Comparison of ENCODE assay signal across 8 cellular contexts in the genomic region with DNA sequence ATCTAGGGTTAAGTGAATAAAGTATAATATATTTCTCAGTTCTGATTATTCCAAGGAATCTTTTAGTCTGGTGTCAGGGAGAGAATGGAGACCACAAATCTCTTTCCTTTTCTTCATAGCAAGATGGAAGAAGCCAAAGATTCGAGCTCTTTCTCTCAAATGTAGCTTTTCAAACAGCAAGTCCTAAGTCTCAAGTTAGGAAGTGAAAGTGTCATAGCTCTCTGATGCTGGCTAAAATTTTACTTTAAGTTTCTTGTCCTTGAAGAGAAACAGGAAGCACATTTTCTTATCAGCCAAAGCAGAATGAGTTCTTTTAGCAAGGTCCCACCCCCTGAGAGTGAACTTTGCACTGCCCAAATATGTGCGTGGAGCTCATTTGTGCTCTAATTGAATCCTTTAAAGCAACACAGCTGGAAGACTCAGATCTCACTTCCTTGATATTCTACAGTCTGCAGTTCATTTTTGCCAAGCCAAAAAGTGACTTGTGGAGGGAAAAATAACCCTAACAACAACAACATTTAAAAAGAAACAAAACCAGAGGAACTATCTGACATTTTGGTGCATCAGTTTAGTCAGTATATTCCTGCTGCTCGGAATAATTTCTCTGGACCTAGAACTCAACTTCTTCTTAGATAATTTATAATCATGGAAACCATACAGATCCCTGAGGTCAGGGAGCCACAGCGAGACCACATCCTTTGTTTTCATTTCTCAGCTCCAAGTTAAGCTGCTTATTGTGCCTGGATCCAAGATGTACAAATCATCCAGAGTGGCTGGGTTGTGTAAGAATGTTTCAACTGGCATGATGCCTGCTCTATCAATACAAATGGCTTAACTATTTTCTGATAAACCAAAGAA.
DNase-seq lines count a peak whose midpoint lies in the region; ATAC-seq, FAIRE-seq and TF ChIP-seq lines count a peak whose summit lies in the region.

No MANE protein-coding gene starts in this region.

- H4K20me1 ChIP-seq in DOHH2 (ENCODE audit: control insufficient read depth, insufficient read depth, low read depth, low read length) = no peaks in the 10 kb centered on the region

- H3K36me3 ChIP-seq in DOHH2 (ENCODE audit: control insufficient read depth, low read length) (no peaks in the 10 kb centered on the region), left ventricle myocardium inferior (no peaks in the 10 kb centered on the region), small intestine (ENCODE audit: control insufficient read depth in 2 of 2, insufficient read depth in 2 of 2, low read length in 2 of 2) (no peaks in the 10 kb centered on the region)

- no peak for TF ChIP-seq CTCF in DOHH2 (IDR thresholded peaks at IDR 0.05; ENCODE audit: low read depth, low read length, poor library complexity, severe bottlenecking)
- TF ChIP-seq CTCF in left ventricle myocardium inferior (IDR thresholded peaks at IDR 0.05; ENCODE audit: borderline replicate concordance) = no peak

- H3K27ac ChIP-seq in DOHH2 (ENCODE audit: low read depth, low read length) (peak overlapping the region; percentile 56), left ventricle myocardium inferior (replicated peaks) (peak overlapping the region; percentile 89), small intestine (ENCODE audit: low read depth in 1 of 2, low read length in 1 of 2) (peak overlapping the region in 1 of 2 donors; percentile 69)

- peak overlapping the region; percentile 48 for H3K4me3 ChIP-seq in DOHH2 (ENCODE audit: low read length)
- peak overlapping the region; percentile 46 for H3K4me3 ChIP-seq in left ventricle myocardium inferior
- no peak overlapping the region for H3K4me3 ChIP-seq in small intestine (ENCODE audit: low read depth in 1 of 2, low read length in 2 of 2)

- CTCF ChIA-PET in activated CD8-positive, alpha-beta T cell treated with anti-CD3 and anti-CD28 coated beads, Interleukin-2, amount 10 ng/mL, durations not matched to agents 7 days and 5 days (lab: Charles Lee) = interaction anchor here (1.0 to 1.2 kb wide), 6 partner anchors 12 to 72 kb away, joined by 3 to 5 read pairs (median 4); no protein-coding TSS in a partner anchor

- no peak overlapping the region for H3K27ac Mint-ChIP-seq in activated CD8-positive, alpha-beta T cell treated with anti-CD3 and anti-CD28 coated beads, Interleukin-2, amount 10 ng/mL, durations not matched to agents 7 days and 5 days

- H3K27me3 ChIP-seq in DOHH2 (ENCODE audit: control insufficient read depth, low read length) (no peaks in the 10 kb centered on the region), left ventricle myocardium inferior (ENCODE audit: low read depth) (no peaks in the 10 kb centered on the region), small intestine (ENCODE audit: control insufficient read depth in 2 of 2, insufficient read depth in 2 of 2, low read length in 2 of 2) (no peaks in the 10 kb centered on the region)

- H3K79me2 ChIP-seq in DOHH2 (ENCODE audit: control insufficient read depth, low read length) = no peaks in the 10 kb centered on the region

- POLR2A ChIA-PET in activated CD8-positive, alpha-beta T cell treated with anti-CD3 and anti-CD28 coated beads, Interleukin-2, amount 10 ng/mL, durations not matched to agents 7 days and 5 days (lab: Charles Lee) = interaction anchor here (0.7 kb wide), 1 partner anchor 31 kb away, joined by 3 read pairs; no protein-coding TSS in a partner anchor

- no peaks in the 10 kb centered on the region for H3K9me2 ChIP-seq in DOHH2 (replicated peaks; ENCODE audit: control insufficient read depth, low read length)

- H3K9me3 Mint-ChIP-seq in activated CD8-positive, alpha-beta T cell treated with anti-CD3 and anti-CD28 coated beads, Interleukin-2, amount 10 ng/mL, durations not matched to agents 7 days and 5 days (ENCODE audit: insufficient read depth) = no peaks in the 10 kb centered on the region

- ATAC-seq in GM21381 (IDR thresholded peaks at IDR 0.05; ENCODE audit: unreplicated experiment) = peak; percentile 100
- ATAC-seq in HG03571 (IDR thresholded peaks at IDR 0.05; ENCODE audit: unreplicated experiment) = peak; percentile 99
- no peak for ATAC-seq in activated CD8-positive, alpha-beta T cell treated with anti-CD3 and anti-CD28 coated beads, Interleukin-2, amount 10 ng/mL, durations not matched to agents 7 days and 5 days

- FAIRE-seq in small intestine (lab: Jason Lieb, UNC) = no peak

- peaks cover 16% of the 10 kb centered on the region for H3K4me1 ChIP-seq in DOHH2 (ENCODE audit: control insufficient read depth, low read length)
- H3K4me1 ChIP-seq in left ventricle myocardium inferior = peaks cover 32% of the 10 kb centered on the region
- H3K4me1 ChIP-seq in small intestine (ENCODE audit: control insufficient read depth in 2 of 2, insufficient read depth in 1 of 2, low read depth in 1 of 2, low read length in 1 of 2) = peaks cover 0 to 11% of the 10 kb centered on the region in 2 donors

- no peaks in the 10 kb centered on the region for H3K36me3 Mint-ChIP-seq in activated CD8-positive, alpha-beta T cell treated with anti-CD3 and anti-CD28 coated beads, Interleukin-2, amount 10 ng/mL, durations not matched to agents 7 days and 5 days (ENCODE audit: low read depth)

- H3K27me3 Mint-ChIP-seq in activated CD8-positive, alpha-beta T cell treated with anti-CD3 and anti-CD28 coated beads, Interleukin-2, amount 10 ng/mL, durations not matched to agents 7 days and 5 days (ENCODE audit: low read depth) = peaks cover 4% of the 10 kb centered on the region

- no peaks in the 10 kb centered on the region for H3F3A ChIP-seq in DOHH2 (ENCODE audit: control insufficient read depth, insufficient read depth)

- WGBS in small intestine, 3 donors = 5 to 14% (median 11%) methylated on average over 4 of the region's 4 CpGs

- H3K9me3 ChIP-seq in DOHH2 (ENCODE audit: control insufficient read depth, insufficient read depth, low read length) (no peaks in the 10 kb centered on the region), left ventricle myocardium inferior (replicated peaks) (no peaks in the 10 kb centered on the region), small intestine (ENCODE audit: control insufficient read depth, low read depth) (no peaks in the 10 kb centered on the region)

- no peak for DNase-seq in activated CD8-positive, alpha-beta T cell treated with anti-CD3 and anti-CD28 coated beads, Interleukin-2, amount 10 ng/mL, durations not matched to agents 7 days and 5 days
- DNase-seq in left ventricle myocardium inferior = no peak
- DNase-seq in small intestine = peak; percentile 79
- DNase-seq in NCI-H2171 (lab: John Stamatoyannopoulos, UW) = no peak
- DNase-seq in stimulated activated CD4-positive, alpha-beta T cell treated with anti-CD3 and anti-CD28 coated beads, Interleukin-1b, Interleukin-23, amount 100 ng/mL, for 48 hours = no peak

- H3K4me3 Mint-ChIP-seq in activated CD8-positive, alpha-beta T cell treated with anti-CD3 and anti-CD28 coated beads, Interleukin-2, amount 10 ng/mL, durations not matched to agents 7 days and 5 days = peak overlapping the region; percentile 5

- peak overlapping the region; percentile 69 for H3K4me2 ChIP-seq in DOHH2 (ENCODE audit: low read length)

- intact Hi-C loops in left ventricle myocardium inferior (cut with micrococcal nuclease) = no loop called here

- peaks cover 12% of the 10 kb centered on the region for H3K4me1 Mint-ChIP-seq in activated CD8-positive, alpha-beta T cell treated with anti-CD3 and anti-CD28 coated beads, Interleukin-2, amount 10 ng/mL, durations not matched to agents 7 days and 5 days (ENCODE audit: low read depth)

Comparison
In these comparisons a context has a peak if more than half of its experiments do, and no peak if none do; other contexts are left out.
1. H3K4me3 ChIP-seq: peak in DOHH2 (single experiment) and left ventricle myocardium inferior (single experiment); none in small intestine (0 of 2).